In the genomic region with DNA sequence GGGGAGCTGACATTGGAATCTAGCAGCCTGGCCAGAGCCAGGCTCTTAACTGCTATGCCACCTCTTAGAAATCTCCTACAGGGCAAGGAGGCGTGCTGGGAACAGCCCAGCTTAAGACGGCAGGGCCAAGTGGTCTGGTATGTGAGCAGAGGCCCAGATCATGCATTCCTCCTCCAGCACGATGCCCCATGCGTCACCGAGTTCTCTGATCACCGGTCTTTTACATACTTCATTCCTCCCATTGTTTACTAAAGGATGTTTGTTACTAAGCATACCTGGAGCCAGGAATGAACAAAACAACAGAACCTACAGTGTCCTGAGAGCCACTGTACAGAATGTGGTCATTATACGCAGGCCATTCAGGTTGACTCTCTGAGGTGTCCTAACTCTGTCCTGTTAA, we compare ENCODE assay signal across 16 cellular contexts.
DNase-seq lines count a peak whose midpoint lies in the region; ATAC-seq, FAIRE-seq and TF ChIP-seq lines count a peak whose summit lies in the region.
"Had no signal": no experiment of that assay in that cellular context is flagged by ENCODE, and none has a peak within 500 bp of the region (broad histone marks: within the 10 kb centered on the region; RNA-seq: fewer than 3 reads in every experiment).

No MANE protein-coding gene starts in this region.

- no peak for ATAC-seq in HG02852 (IDR thresholded peaks at IDR 0.05; ENCODE audit: unreplicated experiment)
- no peak for ATAC-seq in stimulated activated naive CD8-positive, alpha-beta T cell treated with anti-CD3 and anti-CD28 coated beads, Interleukin-15, Interleukin-2, amounts not matched to agents 100 U/mL and 50 U/mL, for 24 hours
- ATAC-seq: activated naive CD4-positive, alpha-beta T cell treated with anti-CD3 and anti-CD28 coated beads, Interleukin-2, amount 50 U/mL, for 72 hours had no signal

- FAIRE-seq in HTR-8/SVneo (lab: Jason Lieb, UNC) (peak; percentile 9), bronchial epithelial cell (lab: Jason Lieb, UNC) (no peak)

- H3K9me3 ChIP-seq in BE2C = no peaks in the 10 kb centered on the region
- H3K9me3 ChIP-seq: BLaER1 had no signal

- DNase-seq in HTR-8/SVneo (ENCODE audit: insufficient read length, low spot score) (no peak), bronchial epithelial cell (ENCODE audit: low read depth) (peak; percentile 64), kidney tubule cell (ENCODE audit: low spot score) (peak; percentile 84), renal cortical epithelial cell (ENCODE audit: low read depth) (peak; percentile 76), GDM1 (lab: John Stamatoyannopoulos, UW) (no peak), BE2C (no peak)
- DNase-seq in stimulated activated naive CD8-positive, alpha-beta T cell treated with anti-CD3 and anti-CD28 coated beads, Interleukin-15, Interleukin-2, amounts not matched to agents 100 U/mL and 50 U/mL, for 24 hours = no peak
- DNase-seq: activated CD8-positive, alpha-beta memory T cell treated with anti-CD3 and anti-CD28 coated beads, Interleukin-2, amount 50 U/mL, for 48 hours; cerebellar nuclear complex; DND-41; NCI-H446 treated with DMSO at 0.1 percent for 48 hours; stimulated activated CD4-positive, alpha-beta T cell treated with anti-CD3 and anti-CD28 coated beads, Interleukin-2, amount 100 ng/mL, for 24 hours; stimulated activated CD8-positive, alpha-beta memory T cell treated with anti-CD3 and anti-CD28 coated beads, Interleukin-4, amount 100 ng/mL, for 48 hours had no signal

- H3K36me3 ChIP-seq in bronchial epithelial cell (ENCODE audit: control insufficient read depth, insufficient read depth, low read length) (no peaks in the 10 kb centered on the region), BE2C (no peaks in the 10 kb centered on the region; the same call in 1 of the 2 replicates)

- H3K27me3 ChIP-seq in bronchial epithelial cell (ENCODE audit: control insufficient read depth, insufficient read depth, low read length) (no peaks in the 10 kb centered on the region), BE2C (no peaks in the 10 kb centered on the region)
- H3K27me3 ChIP-seq: BLaER1 had no signal

- H3K4me3 ChIP-seq in bronchial epithelial cell (ENCODE audit: low read depth, low read length) (no peak overlapping the region), BE2C (ENCODE audit: low read depth, low read length) (no peak overlapping the region)
- H3K4me3 ChIP-seq: BLaER1 had no signal

- H3K4me1 ChIP-seq in BE2C = peaks cover 21% of the 10 kb centered on the region

- TF ChIP-seq CTCF in bronchial epithelial cell (IDR thresholded peaks at IDR 0.05; ENCODE audit: insufficient read depth, low read length, severe bottlenecking) (no peak), BE2C (IDR thresholded peaks at IDR 0.05; ENCODE audit: low read depth, low read length) (no peak)

Comparison
In these comparisons a context has a peak if more than half of its experiments do, and no peak if none do; other contexts are left out.
1. DNase-seq: peak in bronchial epithelial cell (single experiment), kidney tubule cell (single experiment) and renal cortical epithelial cell (single experiment); none in HTR-8/SVneo (single experiment), GDM1 (single experiment), BE2C (single experiment) and stimulated activated naive CD8-positive, alpha-beta T cell treated with anti-CD3 and anti-CD28 coated beads, Interleukin-15, Interleukin-2, amounts not matched to agents 100 U/mL and 50 U/mL, for 24 hours (single experiment).